Comparison of ENCODE assay signal across 21 cellular contexts in the genomic region with DNA sequence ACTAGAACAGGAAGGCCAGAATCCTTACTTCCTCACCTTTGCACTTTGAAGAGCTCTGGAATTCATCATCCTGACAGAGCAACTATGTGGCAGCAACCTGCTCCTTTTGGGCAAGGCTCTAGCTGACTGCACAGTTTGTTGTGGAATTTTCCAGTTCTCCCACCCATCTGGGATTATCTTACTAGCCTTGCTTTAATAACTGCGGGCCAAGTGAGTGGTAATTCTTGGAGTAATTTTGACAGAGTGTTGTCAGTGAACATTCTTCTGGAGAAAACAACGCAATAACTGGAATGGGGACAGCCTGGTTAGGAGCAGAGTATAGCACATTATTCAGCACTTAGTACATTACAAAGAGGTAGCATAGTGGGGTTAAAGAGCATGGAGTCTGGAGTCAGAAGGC.
DNase-seq lines count a peak whose midpoint lies in the region; ATAC-seq and TF ChIP-seq lines count a peak whose summit lies in the region.
"Had no signal": no experiment of that assay in that cellular context is flagged by ENCODE, and none has a peak within 500 bp of the region (broad histone marks: within the 10 kb centered on the region; RNA-seq: fewer than 3 reads in every experiment).

No MANE protein-coding gene starts in this region.

- DNase-seq in AG20443 (ENCODE audit: low spot score) (peak; percentile 71), body of pancreas (peak in 3 of 4 donors; percentile 5 to 44 (median 13)), right atrium auricular region (ENCODE audit: low spot score) (peak; percentile 61), sciatic nerve (ENCODE audit: low spot score) (no peak), DMS114 treated with DMSO at 0.1 percent for 48 hours (lab: John Stamatoyannopoulos, UW; ENCODE audit: unreplicated experiment) (no peak), putamen (ENCODE audit: low spot score) (no peak)
- DNase-seq: activated CD4-positive, alpha-beta memory T cell treated with anti-CD3 and anti-CD28 coated beads, Interleukin-2, amount 10 ng/mL, durations not matched to agents 7 days and 5 days; activated naive CD8-positive, alpha-beta T cell treated with anti-CD3 and anti-CD28 coated beads, Interleukin-2, amount 10 ng/mL, durations not matched to agents 7 days and 5 days; activated T-cell treated with anti-CD3 and anti-CD28 coated beads, Interleukin-2, amount 50 U/mL, for 48 hours; CD4-positive, CD25-positive, alpha-beta regulatory T cell; central memory CD4-positive, alpha-beta T cell; effector CD4-positive, alpha-beta T cell; KG1; NCI-H1048; small intestine; WERI-Rb-1 had no signal

- H3K27me3 ChIP-seq in body of pancreas (no peaks in the 10 kb centered on the region), right atrium auricular region (no peaks in the 10 kb centered on the region)
- H3K27me3 ChIP-seq: neutrophil had no signal

- H3K36me3 ChIP-seq in body of pancreas (replicated peaks in 1 of 2; ENCODE audit: insufficient read depth in 1 of 2, low read depth in 2 of 2) (no peaks in the 10 kb centered on the region), right atrium auricular region (no peaks in the 10 kb centered on the region)
- H3K36me3 ChIP-seq: neutrophil, WERI-Rb-1 had no signal

- no peak for TF ChIP-seq CTCF in body of pancreas (IDR thresholded peaks at IDR 0.05)
- TF ChIP-seq CTCF in right atrium auricular region (IDR thresholded peaks at IDR 0.05): no peak

- H3K4me1 ChIP-seq in body of pancreas (no peaks in the 10 kb centered on the region), right atrium auricular region (peaks cover 0 to 24% of the 10 kb centered on the region in 2 donors)
- H3K4me1 ChIP-seq: A549 had no signal

- WGBS in body of pancreas, 2 donors: 50 to 59% methylated on average over 2 of the region's 2 CpGs

- H3K9me3 ChIP-seq in body of pancreas (no peaks in the 10 kb centered on the region), right atrium auricular region (no peaks in the 10 kb centered on the region)
- H3K9me3 ChIP-seq: A549, neutrophil had no signal

- intact Hi-C loops in body of pancreas (cut with DNase I): no loop called here
- intact Hi-C loops in sciatic nerve (cut with DNase I): no loop called here

- H3K27ac ChIP-seq in body of pancreas: no peak overlapping the region
- H3K27ac ChIP-seq in right atrium auricular region: peak overlapping the region; percentile 24 to 57
- H3K27ac ChIP-seq: A549, neutrophil, WERI-Rb-1 had no signal

- H3K4me3 ChIP-seq in body of pancreas: no peak overlapping the region
- H3K4me3 ChIP-seq in right atrium auricular region: no peak overlapping the region
- H3K4me3 ChIP-seq: A549 had no signal

- peak; percentile 59 for ATAC-seq in body of pancreas
- peak; percentile 93 for ATAC-seq in sciatic nerve
- no peak for ATAC-seq in GM21825 (IDR thresholded peaks at IDR 0.05; ENCODE audit: unreplicated experiment)
- no peak for ATAC-seq in HG03457 (IDR thresholded peaks at IDR 0.05; ENCODE audit: unreplicated experiment)
- ATAC-seq: A549, Panc1 had no signal

- no peak for TF ChIP-seq POLR2A in body of pancreas (IDR thresholded peaks at IDR 0.05)

Comparison
In these comparisons a context has a peak if more than half of its experiments do, and no peak if none do; other contexts are left out.
1. DNase-seq: peak in AG20443 (single experiment), body of pancreas (3 of 4) and right atrium auricular region (single experiment); none in sciatic nerve (single experiment), DMS114 treated with DMSO at 0.1 percent for 48 hours (single experiment) and putamen (single experiment).
2. ATAC-seq: peak in body of pancreas (single experiment) and sciatic nerve (single experiment); none in GM21825 (single experiment) and HG03457 (single experiment).
3. H3K27ac ChIP-seq: peak in right atrium auricular region (2 of 2); none in body of pancreas (0 of 4).